21 cellular contexts compared by ENCODE assay signal in the genomic region with DNA sequence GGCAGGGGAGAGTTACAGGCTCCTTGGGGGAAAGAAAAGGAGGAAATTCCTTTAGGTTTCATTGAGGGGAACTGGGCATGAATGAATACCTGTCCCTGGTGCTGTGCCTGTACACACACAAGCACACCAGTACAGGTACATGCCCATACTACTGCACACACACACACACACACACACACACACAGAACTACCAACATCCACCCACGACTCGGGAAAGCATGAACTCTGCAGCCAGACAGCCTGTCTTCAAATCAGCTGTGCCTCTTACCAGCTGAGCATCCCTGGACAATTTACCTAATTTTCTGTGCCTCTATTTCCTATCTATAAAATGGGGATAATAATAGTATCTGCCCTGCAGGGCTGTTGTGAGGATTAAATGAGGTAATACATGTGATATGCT. TPM values are rescaled to one million over a fixed set of nuclear protein-coding genes. Genes with fewer than 3 reads are reported as not detected.
"Had no signal": no experiment of that assay in that cellular context is flagged by ENCODE, and none has a peak within 500 bp of the region (broad histone marks: within the 10 kb centered on the region; RNA-seq: fewer than 3 reads in every experiment).

No MANE protein-coding gene starts in this region.

- H3K4me2 ChIP-seq: PC-9 had no signal

- H3K4me1 ChIP-seq: SJCRH30 had no signal

- H3K4me3 ChIP-seq: PC-9, SJCRH30, SK-N-MC had no signal

- H3K27ac ChIP-seq: PC-9, RWPE1, SJCRH30, SK-N-MC had no signal

- FAIRE-seq: RCC 7860 had no signal

- H3K36me3 ChIP-seq: SJCRH30 had no signal

- H2AFZ ChIP-seq: PC-9 had no signal

- DNase-seq: Kasumi-1, MM.1S, MV-4-11, NCI-H1417 treated with DMSO at 0.1 percent for 48 hours, NCI-H1436 treated with DMSO at 0.1 percent for 48 hours, NCI-H1694 treated with DMSO at 0.1 percent for 48 hours, NCI-H2227 treated with DMSO at 0.1 percent for 48 hours, NCI-H446, NCI-H524 treated with DMSO at 0.1 percent for 48 hours, NCI-H526 treated with DMSO at 0.1 percent for 48 hours, PC-9, SHP77, SIG-M5, SJCRH30 had no signal

- H3K9me3 ChIP-seq: SJCRH30 had no signal

RNA-seq across cellular contexts. Expression of gene GRIK3, which starts 7.2 kb away (rescaled TPM):
- total RNA-seq: M059J, NCI-H460, PC-9, RPMI7951, SJCRH30, SK-MEL-5 had no signal
